In genomic region chr9:137878146-137878941, GRCh38 we compare ENCODE assay signal across 8 cellular contexts. TPM values are rescaled to one million over a fixed set of nuclear protein-coding genes. Genes with fewer than 3 reads are reported as not detected.
A peak's percentile ranks its signal among the peaks of the same experiment; 100 is the strongest.
DNase-seq lines count a peak whose midpoint lies in the region; ATAC-seq and TF ChIP-seq lines count a peak whose summit lies in the region.

No MANE protein-coding gene starts in this region.

- TF ChIP-seq CTCF in A673 (conservative IDR thresholded peaks at IDR 0.05; ENCODE audit: low read depth, low read length) = peak; percentile 24; the same call in 1 of the 2 replicates
- TF ChIP-seq CTCF in hepatocyte (IDR thresholded peaks at IDR 0.05; ENCODE audit: poor library complexity) = no peak
- TF ChIP-seq CTCF in Calu3 (IDR thresholded peaks at IDR 0.05; ENCODE audit: unreplicated experiment) = no peak

- peak; percentile 19 to 78 for ATAC-seq in activated naive CD4-positive, alpha-beta T cell treated with anti-CD3 and anti-CD28 coated beads, Interleukin-2, amount 50 U/mL, for 72 hours
- ATAC-seq in HG02938 (IDR thresholded peaks at IDR 0.05; ENCODE audit: unreplicated experiment) = no peak

- H3K4me3 ChIP-seq in A673 (ENCODE audit: low read depth, low read length, poor library complexity, severe bottlenecking) = peak overlapping the region; percentile 24
- H3K4me3 ChIP-seq in HUES48 (ENCODE audit: low read depth, low read length) = peak overlapping the region; percentile 72
- peak overlapping the region; percentile 16 for H3K4me3 ChIP-seq in hepatocyte

- 2% methylated on average over 80 of the region's 101 CpGs for WGBS in hepatocyte (ENCODE audit: low lambda C conversion rate, missing lambda C conversion rate)

- no peak overlapping the region for H3K4me3 Mint-ChIP-seq in Calu3 (ENCODE audit: low read depth, unreplicated experiment)

- BruUV-seq in A673 (replicated peaks; lab: Mats Ljungman, UMichigan) (no TSS peak), Calu3 (replicated peaks; lab: Mats Ljungman, UMichigan) (no TSS peak)

- H3K9me3 ChIP-seq in A673 (ENCODE audit: low read depth, low read length, poor library complexity, severe bottlenecking) (no peaks in the 10 kb centered on the region), HUES48 (ENCODE audit: control insufficient read depth, insufficient read depth, low read length) (no peaks in the 10 kb centered on the region), hepatocyte (ENCODE audit: low read depth) (no peaks in the 10 kb centered on the region)

- H3K36me3 ChIP-seq in A673 (ENCODE audit: insufficient read depth, low read length, poor library complexity, severe bottlenecking) (no peaks in the 10 kb centered on the region), HUES48 (ENCODE audit: control insufficient read depth, insufficient read depth, low read length) (peaks cover 33% of the 10 kb centered on the region), hepatocyte (replicated peaks; ENCODE audit: insufficient read depth, low read depth) (no peaks in the 10 kb centered on the region)

- peaks cover 59% of the 10 kb centered on the region for H3K27me3 Mint-ChIP-seq in Calu3 (ENCODE audit: unreplicated experiment)

- H3K27ac ChIP-seq in A673 (ENCODE audit: low read depth, low read length, poor library complexity, severe bottlenecking) (no peak overlapping the region), HUES48 (ENCODE audit: low read depth, low read length) (no peak overlapping the region), hepatocyte (no peak overlapping the region)

- CTCF ChIA-PET in A673 (lab: Charles Lee) (no interaction called here), Calu3 (lab: Charles Lee) (no interaction called here)

- H3K4me1 ChIP-seq in A673 (ENCODE audit: insufficient read depth, low read length, poor library complexity, severe bottlenecking) = no peaks in the 10 kb centered on the region
- H3K4me1 ChIP-seq in HUES48 (ENCODE audit: control insufficient read depth, insufficient read depth, low read length) = no peaks in the 10 kb centered on the region
- no peaks in the 10 kb centered on the region for H3K4me1 ChIP-seq in hepatocyte (ENCODE audit: insufficient read depth)

- no peak overlapping the region for H3K27ac Mint-ChIP-seq in activated naive CD4-positive, alpha-beta T cell treated with anti-CD3 and anti-CD28 coated beads, Interleukin-2, amount 50 U/mL, for 72 hours
- no peak overlapping the region for H3K27ac Mint-ChIP-seq in Calu3 (ENCODE audit: unreplicated experiment)

- POLR2A ChIA-PET in A673 (lab: Charles Lee; ENCODE audit: low non-redundant PET) = no interaction called here

- H3K9ac ChIP-seq in HUES48 (ENCODE audit: low read depth, low read length) = no peak overlapping the region; the same call in 1 of the 2 replicates

- peak; percentile 71 for DNase-seq in A673 (ENCODE audit: low spot score)
- peak in 1 of 2 donors; percentile 62 for DNase-seq in activated naive CD4-positive, alpha-beta T cell treated with anti-CD3 and anti-CD28 coated beads, Interleukin-2, amount 50 U/mL, for 72 hours (ENCODE audit: low spot score in 2 of 2)
- peak; percentile 81 for DNase-seq in hepatocyte (ENCODE audit: low spot score)
- peak in 2 of 3 donors; percentile 7 to 11 for DNase-seq in stimulated activated CD4-positive, alpha-beta T cell treated with anti-CD3 and anti-CD28 coated beads, TNF-alpha, amount 100 ng/mL, for 48 hours (ENCODE audit: low read depth in 3 of 3)
- DNase-seq in Calu3 = no peak
- DNase-seq in DMS153 treated with DMSO at 0.1 percent for 48 hours (lab: John Stamatoyannopoulos, UW; ENCODE audit: unreplicated experiment) = no peak

- H4K20me1 ChIP-seq in hepatocyte (ENCODE audit: insufficient read depth, poor library complexity, severe bottlenecking) = no peaks in the 10 kb centered on the region

- peaks cover 11% of the 10 kb centered on the region for H3K27me3 ChIP-seq in A673 (replicated peaks; ENCODE audit: insufficient read depth, low read depth, low read length, poor library complexity)
- peaks cover 23% of the 10 kb centered on the region for H3K27me3 ChIP-seq in HUES48 (ENCODE audit: control insufficient read depth, insufficient read depth, low read length)
- H3K27me3 ChIP-seq in hepatocyte = peaks cover 32% of the 10 kb centered on the region

- H3K9me2 ChIP-seq in hepatocyte (replicated peaks; ENCODE audit: insufficient read depth) = no peaks in the 10 kb centered on the region

- no peaks in the 10 kb centered on the region for H3K79me2 ChIP-seq in hepatocyte

- no peaks in the 10 kb centered on the region for H3K9me3 Mint-ChIP-seq in activated naive CD4-positive, alpha-beta T cell treated with anti-CD3 and anti-CD28 coated beads, Interleukin-2, amount 50 U/mL, for 72 hours
- H3K9me3 Mint-ChIP-seq in Calu3 (ENCODE audit: low read depth, unreplicated experiment) = no peaks in the 10 kb centered on the region

- peak overlapping the region; percentile 97 for H3K4me2 ChIP-seq in hepatocyte

- no peak overlapping the region for H2AFZ ChIP-seq in hepatocyte

- H3K4me1 Mint-ChIP-seq in Calu3 (ENCODE audit: low read depth, unreplicated experiment) = no peaks in the 10 kb centered on the region

- peaks cover 0 to 5% of the 10 kb centered on the region in 2 donors for H3K36me3 Mint-ChIP-seq in activated naive CD4-positive, alpha-beta T cell treated with anti-CD3 and anti-CD28 coated beads, Interleukin-2, amount 50 U/mL, for 72 hours
- H3K36me3 Mint-ChIP-seq in Calu3 (ENCODE audit: insufficient read depth, unreplicated experiment) = no peaks in the 10 kb centered on the region

- intact Hi-C loops in A673 (cut with micrococcal nuclease; ENCODE audit: unreplicated experiment) = no loop called here
- intact Hi-C loops in Calu3 (cut with micrococcal nuclease; ENCODE audit: unreplicated experiment) = no loop called here

RNA-seq across cellular contexts. Expression of gene CACNA1B, which starts 0.8 kb away (rescaled TPM):
- total RNA-seq in A673 (2021) = 0.34 and 0.61 TPM in 2 replicates
- under 1 TPM; 0.04 to 0.07 TPM for total RNA-seq in activated naive CD4-positive, alpha-beta T cell treated with anti-CD3 and anti-CD28 coated beads, Interleukin-2, amount 50 U/mL, for 72 hours
- total RNA-seq in hepatocyte = 0.20 and 0.30 TPM in 2 replicates
- 0.05 and 0.39 TPM in 2 replicates for polyA plus RNA-seq in hepatocyte
- total RNA-seq in Calu3 (2022) = not detected in 2 replicates

Comparison
In these comparisons a context has a peak if more than half of its experiments do, and no peak if none do; other contexts are left out.
1. DNase-seq: peak in A673 (single experiment), hepatocyte (single experiment) and stimulated activated CD4-positive, alpha-beta T cell treated with anti-CD3 and anti-CD28 coated beads, TNF-alpha, amount 100 ng/mL, for 48 hours (2 of 3); none in Calu3 (single experiment) and DMS153 treated with DMSO at 0.1 percent for 48 hours (single experiment).
2. H3K4me3 ChIP-seq: peak in every context shown above with its lines; median percentile 72 in HUES48; 24 in A673; 16 in hepatocyte.